In the genomic region with DNA sequence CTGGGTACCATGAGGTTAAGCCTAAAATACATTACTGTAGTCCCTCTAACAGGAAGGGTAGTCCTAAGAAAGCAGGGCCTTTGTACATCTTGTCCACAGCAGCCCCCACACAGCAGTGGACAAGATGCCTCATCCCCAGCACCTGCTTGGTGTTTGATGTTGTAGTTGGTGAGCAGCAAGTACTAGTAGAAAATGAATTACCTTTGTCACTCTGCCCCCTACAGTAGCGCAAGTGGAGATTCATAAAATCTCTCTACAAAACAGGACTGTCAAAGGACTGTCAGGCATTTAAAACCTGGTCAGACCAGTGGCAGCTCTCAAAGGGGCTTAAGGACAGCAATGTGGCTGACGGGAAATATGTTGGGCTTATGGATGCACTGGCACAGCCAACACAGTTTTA, we compare ENCODE assay signal across 16 cellular contexts.
DNase-seq lines count a peak whose midpoint lies in the region; ATAC-seq and TF ChIP-seq lines count a peak whose summit lies in the region.
"Had no signal": no experiment of that assay in that cellular context is flagged by ENCODE, and none has a peak within 500 bp of the region (broad histone marks: within the 10 kb centered on the region; RNA-seq: fewer than 3 reads in every experiment).

No MANE protein-coding gene starts in this region.

- H3K36me3 ChIP-seq in A673 (ENCODE audit: insufficient read depth, low read length, poor library complexity, severe bottlenecking) (no peaks in the 10 kb centered on the region), Panc1 (ENCODE audit: control insufficient read depth, insufficient read depth, low read length) (no peaks in the 10 kb centered on the region)
- H3K36me3 ChIP-seq: BLaER1, cardiac muscle cell had no signal

- TF ChIP-seq CTCF in A673 (conservative IDR thresholded peaks at IDR 0.05; ENCODE audit: low read depth, low read length) (peak; percentile 32; the same call in 1 of the 2 replicates), Panc1 (IDR thresholded peaks at IDR 0.05) (peak; percentile 39), foreskin keratinocyte (conservative IDR thresholded peaks at IDR 0.05) (peak; percentile 47)

- BruUV-seq in A673 (replicated peaks; lab: Mats Ljungman, UMichigan), result no TSS peak
- no TSS peak for BruUV-seq in Panc1 (replicated peaks; lab: Mats Ljungman, UMichigan)

- H3K27ac ChIP-seq in A673 (ENCODE audit: low read depth, low read length, poor library complexity, severe bottlenecking) (no peak overlapping the region), Panc1 (ENCODE audit: low read length) (no peak overlapping the region), foreskin keratinocyte (no peak overlapping the region)
- H3K27ac ChIP-seq: BLaER1, cardiac muscle cell had no signal

- no peaks in the 10 kb centered on the region for H3K4me1 ChIP-seq in A673 (ENCODE audit: insufficient read depth, low read length, poor library complexity, severe bottlenecking)
- H3K4me1 ChIP-seq in Panc1 (ENCODE audit: control insufficient read depth, insufficient read depth, low read length), result no peaks in the 10 kb centered on the region
- H3K4me1 ChIP-seq in foreskin keratinocyte, result peaks cover 12% of the 10 kb centered on the region
- H3K4me1 ChIP-seq: BLaER1 had no signal

- DNase-seq in A673 (ENCODE audit: low spot score), result no peak
- DNase-seq in HT-29 (ENCODE audit: low spot score), result peak; percentile 13
- DNase-seq in Panc1 (ENCODE audit: low read depth, low spot score), result no peak
- no peak for DNase-seq in foreskin keratinocyte
- no peak for DNase-seq in mesenteric fat pad (ENCODE audit: low spot score)
- DNase-seq: NCI-H2081; nucleus accumbens; Right ventricle myocardium superior; stimulated activated CD4-positive, alpha-beta T cell treated with anti-CD3 and anti-CD28 coated beads, Interleukin-15, amount 100 ng/mL, for 24 hours had no signal

- POLR2A ChIA-PET in A673 (lab: Charles Lee; ENCODE audit: low non-redundant PET), result no interaction called here
- POLR2A ChIA-PET in Panc1 (lab: Charles Lee), result interaction anchor here (0.5 to 0.6 kb wide), 3 partner anchors 17 to 247 kb away, joined by 3 to 7 read pairs (median 4); no protein-coding TSS in a partner anchor

- no peak overlapping the region for H3K4me3 ChIP-seq in A673 (ENCODE audit: low read depth, low read length, poor library complexity, severe bottlenecking)
- no peak overlapping the region for H3K4me3 ChIP-seq in Panc1 (ENCODE audit: low read depth in 2 of 2, low read length in 2 of 2)
- H3K4me3 ChIP-seq: BLaER1, cardiac muscle cell had no signal

- in situ Hi-C loops in Panc1 (cut with HindIII; ENCODE audit: low pct_unique_long_range_greater_than_20kb, low sequenced_read_pairs), result no loop called here

- intact Hi-C loops in A673 (cut with micrococcal nuclease; ENCODE audit: unreplicated experiment) (no loop called here), Panc1 (cut with micrococcal nuclease; ENCODE audit: unreplicated experiment) (no loop called here)

- CTCF ChIA-PET in A673 (lab: Charles Lee), result no interaction called here
- CTCF ChIA-PET in Panc1 (lab: Charles Lee), result interaction anchor here (0.9 to 1.3 kb wide), 2 partner anchors 79 to 80 kb away, joined by 3 to 6 read pairs; no protein-coding TSS in a partner anchor

- ATAC-seq in Panc1, result 0 out of 2 replicates have a peak, but pooled peaks have one; percentile 38
- ATAC-seq in foreskin keratinocyte, result no peak
- ATAC-seq in HG03354 (IDR thresholded peaks at IDR 0.05; ENCODE audit: poor library complexity, severe bottlenecking, unreplicated experiment), result no peak
- ATAC-seq in HG03378 (IDR thresholded peaks at IDR 0.05; ENCODE audit: unreplicated experiment), result no peak
- ATAC-seq in HG03521 (IDR thresholded peaks at IDR 0.05; ENCODE audit: unreplicated experiment), result no peak
- ATAC-seq: activated CD4-positive, CD25-positive, alpha-beta regulatory T cell treated with anti-CD3 and anti-CD28 coated beads, Interleukin-2, amount 50 U/mL, for 24 hours; activated T-helper 17 cell treated with anti-CD3 and anti-CD28 coated beads, Interleukin-2, amount 50 U/mL, for 72 hours had no signal

- H3K9me3 ChIP-seq in A673 (ENCODE audit: low read depth, low read length, poor library complexity, severe bottlenecking) (no peaks in the 10 kb centered on the region), Panc1 (ENCODE audit: control insufficient read depth, insufficient read depth, low read depth, low read length) (no peaks in the 10 kb centered on the region)

- H3K27me3 ChIP-seq in A673 (replicated peaks; ENCODE audit: insufficient read depth, low read depth, low read length, poor library complexity) (peaks cover 42% of the 10 kb centered on the region), Panc1 (ENCODE audit: control insufficient read depth, insufficient read depth, low read length) (no peaks in the 10 kb centered on the region), foreskin keratinocyte (peaks cover 45% of the 10 kb centered on the region)
